ENCODE assay signal across 8 cellular contexts in genomic region chr19:10960314-10961072, GRCh38.
A peak's percentile ranks its signal among the peaks of the same experiment; 100 is the strongest.
DNase-seq lines count a peak whose midpoint lies in the region; ATAC-seq and FAIRE-seq lines count a peak whose summit lies in the region.

SMARCA4 (plus strand) TSS chr19:10961030; CDS start chr19:10984152, 23,122 bp downstream.

- peak; percentile 96 for DNase-seq in Ammon's horn (ENCODE audit: low spot score)
- DNase-seq in GM19239 (ENCODE audit: insufficient read length, low spot score), result peak; percentile 93
- peak; percentile 52 to 95 for DNase-seq in NCI-H526 (lab: John Stamatoyannopoulos, UW)
- DNase-seq in activated CD4-positive, alpha-beta T cell treated with anti-CD3 and anti-CD28 coated beads for 48 hours, result peak; percentile 99
- peak; percentile 97 for DNase-seq in kidney tubule cell (ENCODE audit: low spot score)
- peak; percentile 96 to 98 for DNase-seq in stimulated activated CD4-positive, alpha-beta T cell treated with anti-CD3 and anti-CD28 coated beads, Interleukin-1b, Interleukin-23, amount 100 ng/mL, for 1 hour (ENCODE audit: low read depth in 2 of 2)

- peak; percentile 75 for FAIRE-seq in GM19239 (lab: Jason Lieb, UNC)

- H3K27ac ChIP-seq in cingulate gyrus (ENCODE audit: low read depth, low read length), result peak within 1 kb of the TSS; percentile 93

- peak; percentile 71 for ATAC-seq in HG03460 (IDR thresholded peaks at IDR 0.05; ENCODE audit: unreplicated experiment)

Comparison
In these comparisons a context has a peak if more than half of its experiments do, and no peak if none do; other contexts are left out.
1. Peak in every context shown above with its lines: DNase-seq, ATAC-seq and H3K27ac ChIP-seq.